Comparison of ENCODE assay signal across 8 cellular contexts in the genomic region with DNA sequence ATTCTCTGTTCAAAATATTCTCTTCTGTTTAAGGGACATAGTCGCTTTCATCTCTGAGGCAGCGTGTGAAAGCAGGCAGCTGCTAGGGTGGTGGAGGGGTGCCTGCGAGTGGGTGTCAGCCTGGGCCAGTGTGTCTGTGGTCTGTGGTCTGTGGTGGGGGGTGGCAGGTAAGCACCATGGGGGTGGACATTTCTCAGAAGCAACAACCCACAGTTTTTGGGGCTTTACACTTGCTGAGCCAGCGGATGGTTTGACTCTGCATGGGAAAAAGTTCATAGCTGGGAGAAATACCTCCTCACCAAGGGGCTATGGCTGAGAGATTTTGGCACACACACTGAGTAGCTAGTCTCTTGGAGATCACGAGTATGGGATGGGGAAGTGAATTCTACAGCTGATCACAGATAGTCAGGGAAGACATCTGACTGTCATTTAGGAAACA.
DNase-seq lines count a peak whose midpoint lies in the region; ATAC-seq lines count a peak whose summit lies in the region.
"Had no signal": no experiment of that assay in that cellular context is flagged by ENCODE, and none has a peak within 500 bp of the region (broad histone marks: within the 10 kb centered on the region; RNA-seq: fewer than 3 reads in every experiment).

No MANE protein-coding gene starts in this region.

- H3K4me3 ChIP-seq in rectal smooth muscle tissue (ENCODE audit: low read length): peak overlapping the region; percentile 23

- no peak overlapping the region for H3K9ac ChIP-seq in rectal smooth muscle tissue (ENCODE audit: low read length)

- H3K4me1 ChIP-seq in rectal smooth muscle tissue (ENCODE audit: control insufficient read depth, insufficient read depth, low read length): peaks cover 8% of the 10 kb centered on the region

- H3K36me3 ChIP-seq in rectal smooth muscle tissue (ENCODE audit: control insufficient read depth, insufficient read depth, low read length): no peaks in the 10 kb centered on the region

- peak; percentile 74 for ATAC-seq in GM18873 (IDR thresholded peaks at IDR 0.05; ENCODE audit: low FRiP score, unreplicated experiment)
- ATAC-seq in GM21717 (IDR thresholded peaks at IDR 0.05; ENCODE audit: unreplicated experiment): peak; percentile 89
- ATAC-seq in HG03565 (IDR thresholded peaks at IDR 0.05; ENCODE audit: unreplicated experiment): peak; percentile 89
- ATAC-seq: HCT116 had no signal

- no peaks in the 10 kb centered on the region for H3K27me3 ChIP-seq in rectal smooth muscle tissue (ENCODE audit: control insufficient read depth, insufficient read depth, low read length)

- no peak overlapping the region for H3K27ac ChIP-seq in rectal smooth muscle tissue (ENCODE audit: low read depth, low read length)

- DNase-seq in NCI-H2227 (lab: John Stamatoyannopoulos, UW; ENCODE audit: unreplicated experiment): no peak
- DNase-seq in NCI-H1048 (lab: John Stamatoyannopoulos, UW): no peak
- no peak for DNase-seq in NCI-H2029 treated with DMSO at 0.1 percent for 48 hours (lab: John Stamatoyannopoulos, UW)
